Comparison of ENCODE assay signal across 15 cellular contexts in the genomic region with DNA sequence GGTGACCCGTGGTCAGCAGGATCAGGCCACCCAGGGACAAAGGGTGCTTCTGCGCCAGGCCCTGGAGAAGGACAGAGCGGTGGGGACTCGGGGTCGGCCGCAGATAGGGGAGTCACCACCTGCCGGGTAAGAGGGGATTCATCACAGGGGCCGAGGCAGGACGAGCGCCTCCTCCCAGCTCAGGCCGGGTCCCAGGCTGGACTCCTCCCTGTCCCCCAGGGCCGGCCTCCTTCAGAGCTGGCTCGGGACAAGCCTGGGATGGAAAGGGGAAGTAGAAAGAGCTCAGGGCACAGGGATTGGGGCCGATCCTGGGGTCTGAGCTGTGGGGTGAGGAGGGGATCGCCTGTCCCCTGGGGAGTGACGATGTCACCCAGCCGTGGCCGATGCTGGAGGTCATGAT.
DNase-seq lines count a peak whose midpoint lies in the region; ATAC-seq, FAIRE-seq and TF ChIP-seq lines count a peak whose summit lies in the region.
"Had no signal": no experiment of that assay in that cellular context is flagged by ENCODE, and none has a peak within 500 bp of the region (broad histone marks: within the 10 kb centered on the region; RNA-seq: fewer than 3 reads in every experiment).

No MANE protein-coding gene starts in this region.

- H3K27ac ChIP-seq in GM23248, result no peak overlapping the region
- H3K27ac ChIP-seq in mesenchymal stem cell (ENCODE audit: low read length, poor library complexity, severe bottlenecking), result no peak overlapping the region
- H3K27ac ChIP-seq in prostate gland, result no peak overlapping the region
- H3K27ac ChIP-seq: BLaER1 treated with 17β-estradiol and CSF1 and Interleukin-3, amounts not matched to agents 10 nM and 100 nM had no signal

- H3K79me1 ChIP-seq in mesenchymal stem cell (replicated peaks; ENCODE audit: low read length, poor library complexity, severe bottlenecking), result no peaks in the 10 kb centered on the region

- 72 to 76% methylated on average over 16 to 17 of the region's 18 CpGs for WGBS in GM23248 (ENCODE audit: low coverage in 1 of 2, low lambda C conversion rate in 2 of 2, missing lambda C conversion rate in 2 of 2), 2 experiments
- WGBS in mesenchymal stem cell, result 86% methylated on average over 18 of the region's 18 CpGs
- 83% methylated on average over 18 of the region's 18 CpGs for WGBS in prostate gland

- H3K27me3 Mint-ChIP-seq in stimulated activated memory B cell treated with anti-CD40 and anti-IgM and Interleukin-4, amounts not matched to agents 10 μg/mL and 1 μg/mL and 100 μg/mL, for 72 hours, result peaks cover 23% of the 10 kb centered on the region
- H3K27me3 Mint-ChIP-seq: CD4-positive, CD25-positive, alpha-beta regulatory T cell had no signal

- in situ Hi-C loops in GM23248 (cut with MboI), result no loop called here

- no peak overlapping the region for H3K23ac ChIP-seq in mesenchymal stem cell (ENCODE audit: low read length in 2 of 2)

- no peak overlapping the region for H3K18ac ChIP-seq in mesenchymal stem cell (ENCODE audit: low read depth in 1 of 2, low read length in 2 of 2)

- H3F3A ChIP-seq in GM23248 (ENCODE audit: insufficient read depth), result no peaks in the 10 kb centered on the region

- H3K4me3 ChIP-seq in GM23248 (peak overlapping the region; percentile 55; the same call in 1 of the 2 replicates), adipocyte (ENCODE audit: low read length) (peak overlapping the region; percentile 69), mesenchymal stem cell (ENCODE audit: insufficient read depth in 1 of 2, low read depth in 1 of 2, low read length in 2 of 2) (peak overlapping the region in 1 of 2 experiments; percentile 66), prostate gland (no peak overlapping the region)
- H3K4me3 ChIP-seq: BLaER1 treated with 17β-estradiol and CSF1 and Interleukin-3, amounts not matched to agents 10 nM and 100 nM had no signal

- no peak overlapping the region for H2BK5ac ChIP-seq in mesenchymal stem cell (ENCODE audit: low read depth, low read length, poor library complexity, severe bottlenecking)

- no peaks in the 10 kb centered on the region for H3K9me3 Mint-ChIP-seq in stimulated activated memory B cell treated with anti-CD40 and anti-IgM and Interleukin-4, amounts not matched to agents 10 μg/mL and 1 μg/mL and 100 μg/mL, for 72 hours

- H3K4ac ChIP-seq in mesenchymal stem cell (ENCODE audit: low read depth in 1 of 2, low read length in 2 of 2), result no peak overlapping the region

- TF ChIP-seq POLR2A in prostate gland (IDR thresholded peaks at IDR 0.05) (no peak), GM12891 (IDR thresholded peaks at IDR 0.05; ENCODE audit: low read depth, low read length) (no peak)

- no peak overlapping the region for H4K8ac ChIP-seq in mesenchymal stem cell (ENCODE audit: low read length)

- no peak overlapping the region for H3K14ac ChIP-seq in mesenchymal stem cell (ENCODE audit: low read length in 2 of 2)

- H4K20me1 ChIP-seq in GM23248 (ENCODE audit: insufficient read depth), result no peaks in the 10 kb centered on the region
- H4K20me1 ChIP-seq: BLaER1 treated with 17β-estradiol and CSF1 and Interleukin-3, amounts not matched to agents 10 nM and 100 nM had no signal

- no peak overlapping the region for H2BK120ac ChIP-seq in mesenchymal stem cell (ENCODE audit: low read depth, low read length)

- H2BK15ac ChIP-seq in mesenchymal stem cell (ENCODE audit: low read depth, poor library complexity, severe bottlenecking), result no peak overlapping the region

- no peak for DNase-seq in GM23248
- DNase-seq in adipocyte (ENCODE audit: low read depth), result no peak
- no peak for DNase-seq in mesenchymal stem cell
- no peak for DNase-seq in prostate gland (ENCODE audit: low spot score)
- DNase-seq in GM12891 (ENCODE audit: insufficient read length, low spot score), result no peak
- DNase-seq in iPS-NIHi7 (ENCODE audit: extremely low spot score), result no peak
- DNase-seq: ACHN; CD4-positive, CD25-positive, alpha-beta regulatory T cell; DMS53; GOT3 had no signal

- intact Hi-C loops in prostate gland (cut with DNase I), result no loop called here

- no peaks in the 10 kb centered on the region for H3K79me2 ChIP-seq in GM23248 (ENCODE audit: insufficient read depth)

- FAIRE-seq in GM12891 (lab: Jason Lieb, UNC), result no peak
- FAIRE-seq: GM18507, HTR-8/SVneo had no signal

- no peak overlapping the region for H2BK12ac ChIP-seq in mesenchymal stem cell (ENCODE audit: low read length in 2 of 2)

- no peaks in the 10 kb centered on the region for H3K9me2 ChIP-seq in GM23248 (ENCODE audit: insufficient read depth)

- no peak for TF ChIP-seq CTCF in prostate gland (IDR thresholded peaks at IDR 0.05)

- H3K9me3 ChIP-seq in GM23248 (ENCODE audit: low read depth), result no peaks in the 10 kb centered on the region
- H3K9me3 ChIP-seq in adipocyte (ENCODE audit: control insufficient read depth, low read length), result no peaks in the 10 kb centered on the region
- H3K9me3 ChIP-seq in mesenchymal stem cell (ENCODE audit: control insufficient read depth, low read length), result no peaks in the 10 kb centered on the region
- no peaks in the 10 kb centered on the region for H3K9me3 ChIP-seq in prostate gland
- H3K9me3 ChIP-seq: BLaER1 treated with 17β-estradiol and CSF1 and Interleukin-3, amounts not matched to agents 10 nM and 100 nM had no signal

- no peak overlapping the region for H3K27ac Mint-ChIP-seq in stimulated activated memory B cell treated with anti-CD40 and anti-IgM and Interleukin-4, amounts not matched to agents 10 μg/mL and 1 μg/mL and 100 μg/mL, for 72 hours
- H3K27ac Mint-ChIP-seq: CD4-positive, CD25-positive, alpha-beta regulatory T cell had no signal

- H3K4me1 Mint-ChIP-seq in stimulated activated memory B cell treated with anti-CD40 and anti-IgM and Interleukin-4, amounts not matched to agents 10 μg/mL and 1 μg/mL and 100 μg/mL, for 72 hours, result no peaks in the 10 kb centered on the region
- H3K4me1 Mint-ChIP-seq: CD4-positive, CD25-positive, alpha-beta regulatory T cell had no signal

- H3K4me2 ChIP-seq in GM23248 (ENCODE audit: unreplicated experiment) (no peak overlapping the region), mesenchymal stem cell (ENCODE audit: low read length, poor library complexity, severe bottlenecking) (no peak overlapping the region)
- H3K4me2 ChIP-seq: BLaER1 treated with 17β-estradiol and CSF1 and Interleukin-3, amounts not matched to agents 10 nM and 100 nM had no signal

- H2AK5ac ChIP-seq in mesenchymal stem cell (ENCODE audit: low read length, severe bottlenecking), result no peak overlapping the region

- no peak overlapping the region for H3K9ac ChIP-seq in GM23248
- H3K9ac ChIP-seq in adipocyte (ENCODE audit: low read length), result no peak overlapping the region
- peak overlapping the region; percentile 57 for H3K9ac ChIP-seq in mesenchymal stem cell (ENCODE audit: low read length)
- H3K9ac ChIP-seq: BLaER1 treated with 17β-estradiol and CSF1 and Interleukin-3, amounts not matched to agents 10 nM and 100 nM had no signal

- H3K36me3 ChIP-seq in GM23248 (ENCODE audit: low read depth), result no peaks in the 10 kb centered on the region
- no peaks in the 10 kb centered on the region for H3K36me3 ChIP-seq in adipocyte (ENCODE audit: control insufficient read depth, insufficient read depth, low read length, severe bottlenecking)
- no peaks in the 10 kb centered on the region for H3K36me3 ChIP-seq in mesenchymal stem cell (ENCODE audit: control insufficient read depth in 1 of 2, insufficient read depth in 2 of 2, low read depth in 1 of 2, low read length in 2 of 2)
- no peaks in the 10 kb centered on the region for H3K36me3 ChIP-seq in prostate gland
- H3K36me3 ChIP-seq: BLaER1 treated with 17β-estradiol and CSF1 and Interleukin-3, amounts not matched to agents 10 nM and 100 nM had no signal

- no peak overlapping the region for H4K91ac ChIP-seq in mesenchymal stem cell (ENCODE audit: low read length)

- H3K4me3 Mint-ChIP-seq in stimulated activated memory B cell treated with anti-CD40 and anti-IgM and Interleukin-4, amounts not matched to agents 10 μg/mL and 1 μg/mL and 100 μg/mL, for 72 hours, result no peak overlapping the region
- H3K4me3 Mint-ChIP-seq: CD4-positive, CD25-positive, alpha-beta regulatory T cell had no signal

- peak; percentile 20 for ATAC-seq in stimulated activated memory B cell treated with anti-CD40 and anti-IgM and Interleukin-4, amounts not matched to agents 10 μg/mL and 1 μg/mL and 100 μg/mL, for 72 hours
- ATAC-seq: HCT116 had no signal

- H3K4me1 ChIP-seq in GM23248 (ENCODE audit: insufficient read depth) (no peaks in the 10 kb centered on the region), adipocyte (ENCODE audit: control insufficient read depth, insufficient read depth, low read length) (no peaks in the 10 kb centered on the region), mesenchymal stem cell (ENCODE audit: control insufficient read depth, insufficient read depth, low read depth, low read length) (no peaks in the 10 kb centered on the region), prostate gland (replicated peaks) (no peaks in the 10 kb centered on the region)

- H3K27me3 ChIP-seq in GM23248 (replicated peaks; ENCODE audit: insufficient read depth) (peaks cover 8% of the 10 kb centered on the region; the same call in 1 of the 2 replicates), adipocyte (replicated peaks; ENCODE audit: control insufficient read depth, insufficient read depth, low read length) (peaks cover 9% of the 10 kb centered on the region), mesenchymal stem cell (ENCODE audit: control insufficient read depth in 1 of 2, insufficient read depth in 1 of 2, low read length in 2 of 2) (peaks cover 0 to 22% of the 10 kb centered on the region in 2 experiments), prostate gland (replicated peaks; ENCODE audit: insufficient read depth) (no peaks in the 10 kb centered on the region)
- H3K27me3 ChIP-seq: BLaER1 treated with 17β-estradiol and CSF1 and Interleukin-3, amounts not matched to agents 10 nM and 100 nM had no signal

- no peaks in the 10 kb centered on the region for H3K36me3 Mint-ChIP-seq in stimulated activated memory B cell treated with anti-CD40 and anti-IgM and Interleukin-4, amounts not matched to agents 10 μg/mL and 1 μg/mL and 100 μg/mL, for 72 hours
- H3K36me3 Mint-ChIP-seq: CD4-positive, CD25-positive, alpha-beta regulatory T cell had no signal

- H2AFZ ChIP-seq in GM23248, result peak overlapping the region; percentile 71; the same call in 1 of the 2 replicates
- H2AFZ ChIP-seq in mesenchymal stem cell (ENCODE audit: low read depth, low read length), result no peak overlapping the region

TF ChIP-seq in GM12891, 5 proteins besides CTCF, POLR2A, EP300 and RAD21:
- no peak for TF ChIP-seq POU2F2 (IDR thresholded peaks at IDR 0.05; ENCODE audit: low read depth, low read length)
- TF ChIP-seq TAF1 (IDR thresholded peaks at IDR 0.05; ENCODE audit: low read depth, low read length), result no peak
- TF ChIP-seq SPI1 (IDR thresholded peaks at IDR 0.05; ENCODE audit: low read depth, low read length), result no peak
- no peak for TF ChIP-seq POLR2AphosphoS5 (IDR thresholded peaks at IDR 0.05; ENCODE audit: low read depth, low read length)
- no peak for TF ChIP-seq PAX5 (IDR thresholded peaks at IDR 0.05; ENCODE audit: insufficient read depth, low read length, severe bottlenecking)

Comparison
In these comparisons a context has a peak if more than half of its experiments do, and no peak if none do; other contexts are left out.
1. H3K4me3 ChIP-seq: peak in GM23248 (single experiment) and adipocyte (single experiment); none in prostate gland (0 of 2).